ENCODE assay signal across 20 cellular contexts in genomic region chr1:164647211-164647610, GRCh38.
DNase-seq lines count a peak whose midpoint lies in the region; ATAC-seq and TF ChIP-seq lines count a peak whose summit lies in the region.
"Had no signal": no experiment of that assay in that cellular context is flagged by ENCODE, and none has a peak within 500 bp of the region (broad histone marks: within the 10 kb centered on the region; RNA-seq: fewer than 3 reads in every experiment).

No MANE protein-coding gene starts in this region.

- H3K9me3 ChIP-seq in cardiac muscle cell (ENCODE audit: low read depth) (no peaks in the 10 kb centered on the region), gastroesophageal sphincter (no peaks in the 10 kb centered on the region), transverse colon (no peaks in the 10 kb centered on the region)
- no peaks in the 10 kb centered on the region for H3K9me3 ChIP-seq in CD4-positive, alpha-beta memory T cell (ENCODE audit: control insufficient read depth in 1 of 2, low read length in 2 of 2)
- H3K9me3 ChIP-seq: BLaER1, upper lobe of left lung had no signal

- H3K4me1 ChIP-seq in cardiac muscle cell (ENCODE audit: low read depth) (peaks cover 41% of the 10 kb centered on the region), gastroesophageal sphincter (peaks cover 27 to 100% (median 31%) of the 10 kb centered on the region in 3 donors), transverse colon (peaks cover 46 to 78% (median 55%) of the 10 kb centered on the region in 4 donors)
- no peaks in the 10 kb centered on the region for H3K4me1 ChIP-seq in CD4-positive, alpha-beta memory T cell (ENCODE audit: insufficient read depth, low read length)
- H3K4me1 ChIP-seq: BLaER1 had no signal

- H3K27me3 Mint-ChIP-seq in nephron (ENCODE audit: low read depth): no peaks in the 10 kb centered on the region
- H3K27me3 Mint-ChIP-seq in CD4-positive, alpha-beta memory T cell: peaks cover 0 to 2% of the 10 kb centered on the region in 2 donors
- peaks cover 2% of the 10 kb centered on the region for H3K27me3 Mint-ChIP-seq in activated CD8-positive, alpha-beta T cell treated with anti-CD3 and anti-CD28 coated beads for 36 hours

- in situ Hi-C loops in transverse colon (cut with MboI; ENCODE audit: low pct_ligation_motif_present in 1 of 4, low pct_unique_long_range_greater_than_20kb in 1 of 4, low sequenced_read_pairs in 3 of 4): loop anchor here in 1 of 4 donors (25.0 kb wide), 1 partner anchor 140 kb away; no protein-coding TSS in a partner anchor

- WGBS in gastroesophageal sphincter (ENCODE audit: low coverage in 1 of 2), 2 donors: 26 to 49% methylated on average over 5 to 6 of the region's 6 CpGs
- 7 to 34% methylated on average over 3 to 6 of the region's 6 CpGs for WGBS in transverse colon (ENCODE audit: low coverage in 1 of 2), 2 donors

- H3K4me1 Mint-ChIP-seq in nephron: peaks cover 90% of the 10 kb centered on the region
- H3K4me1 Mint-ChIP-seq in CD4-positive, alpha-beta memory T cell: peaks cover 0 to 2% (median 0%) of the 10 kb centered on the region in 4 donors
- no peaks in the 10 kb centered on the region for H3K4me1 Mint-ChIP-seq in activated CD8-positive, alpha-beta T cell treated with anti-CD3 and anti-CD28 coated beads for 36 hours (ENCODE audit: low read depth)

- TF ChIP-seq POLR2A in gastroesophageal sphincter (IDR thresholded peaks at IDR 0.05): no peak
- TF ChIP-seq POLR2A in transverse colon (IDR thresholded peaks at IDR 0.05): no peak

- no peak overlapping the region for H3K4me3 ChIP-seq in cardiac muscle cell
- no peak overlapping the region for H3K4me3 ChIP-seq in gastroesophageal sphincter
- H3K4me3 ChIP-seq in transverse colon: no peak overlapping the region
- H3K4me3 ChIP-seq in CD4-positive, alpha-beta memory T cell (ENCODE audit: low read length in 2 of 2): no peak overlapping the region
- H3K4me3 ChIP-seq: BLaER1, upper lobe of left lung had no signal

- no peaks in the 10 kb centered on the region for H3K9me3 Mint-ChIP-seq in nephron
- peaks cover 0 to 2% (median 0%) of the 10 kb centered on the region in 8 donors for H3K9me3 Mint-ChIP-seq in CD4-positive, alpha-beta memory T cell
- H3K9me3 Mint-ChIP-seq in activated CD8-positive, alpha-beta T cell treated with anti-CD3 and anti-CD28 coated beads for 36 hours: no peaks in the 10 kb centered on the region

- ATAC-seq in left ventricle myocardium superior (no peak), gastroesophageal sphincter (no peak), GM18907 (IDR thresholded peaks at IDR 0.05; ENCODE audit: unreplicated experiment) (no peak)
- ATAC-seq in activated CD8-positive, alpha-beta T cell treated with anti-CD3 and anti-CD28 coated beads for 36 hours: no peak
- ATAC-seq: activated naive CD4-positive, alpha-beta T cell treated with anti-CD3 and anti-CD28 coated beads, Interleukin-2, amount 50 U/mL, for 72 hours; stimulated activated naive B cell treated with anti-CD40 and anti-IgM and Interleukin-4, amounts not matched to agents 10 μg/mL and 1 μg/mL and 100 μg/mL, for 72 hours had no signal

- CTCF ChIA-PET in CD4-positive, alpha-beta memory T cell (lab: Charles Lee; ENCODE audit: partially characterized antibody): no interaction called here
- CTCF ChIA-PET in activated CD8-positive, alpha-beta T cell treated with anti-CD3 and anti-CD28 coated beads for 36 hours (lab: Charles Lee): no interaction called here

- H3K4me3 Mint-ChIP-seq in nephron: peak overlapping the region in 2 of 3 experiments; percentile 38 to 51
- H3K4me3 Mint-ChIP-seq in CD4-positive, alpha-beta memory T cell: no peak overlapping the region
- H3K4me3 Mint-ChIP-seq in activated CD8-positive, alpha-beta T cell treated with anti-CD3 and anti-CD28 coated beads for 36 hours: no peak overlapping the region
- H3K4me3 Mint-ChIP-seq: stimulated activated naive B cell treated with anti-CD40 and anti-IgM and Interleukin-4, amounts not matched to agents 10 μg/mL and 1 μg/mL and 100 μg/mL, for 72 hours had no signal

- peaks cover 46% of the 10 kb centered on the region for H3K36me3 Mint-ChIP-seq in nephron (ENCODE audit: low read depth)
- no peaks in the 10 kb centered on the region for H3K36me3 Mint-ChIP-seq in CD4-positive, alpha-beta memory T cell
- no peaks in the 10 kb centered on the region for H3K36me3 Mint-ChIP-seq in activated CD8-positive, alpha-beta T cell treated with anti-CD3 and anti-CD28 coated beads for 36 hours (ENCODE audit: low read depth)
- H3K36me3 Mint-ChIP-seq: activated naive CD4-positive, alpha-beta T cell treated with anti-CD3 and anti-CD28 coated beads, Interleukin-2, amount 50 U/mL, for 72 hours had no signal

- peak overlapping the region; percentile 86 for H3K27ac ChIP-seq in cardiac muscle cell
- peak overlapping the region; percentile 12 to 81 (median 44) for H3K27ac ChIP-seq in gastroesophageal sphincter
- H3K27ac ChIP-seq in transverse colon: peak overlapping the region; percentile 62 to 80 (median 74)
- no peak overlapping the region for H3K27ac ChIP-seq in CD4-positive, alpha-beta memory T cell (ENCODE audit: low read depth, low read length)
- H3K27ac ChIP-seq: BLaER1, upper lobe of left lung had no signal

- POLR2A ChIA-PET in CD4-positive, alpha-beta memory T cell (lab: Charles Lee; ENCODE audit: partially characterized antibody): no interaction called here
- POLR2A ChIA-PET in activated CD8-positive, alpha-beta T cell treated with anti-CD3 and anti-CD28 coated beads for 36 hours (lab: Charles Lee): no interaction called here

- H3K27ac Mint-ChIP-seq in nephron: peak overlapping the region; percentile 89 to 94 (median 91)
- no peak overlapping the region for H3K27ac Mint-ChIP-seq in CD4-positive, alpha-beta memory T cell
- no peak overlapping the region for H3K27ac Mint-ChIP-seq in activated CD8-positive, alpha-beta T cell treated with anti-CD3 and anti-CD28 coated beads for 36 hours
- H3K27ac Mint-ChIP-seq: stimulated activated naive B cell treated with anti-CD40 and anti-IgM and Interleukin-4, amounts not matched to agents 10 μg/mL and 1 μg/mL and 100 μg/mL, for 72 hours had no signal

- H3K36me3 ChIP-seq in cardiac muscle cell (peaks cover 7% of the 10 kb centered on the region), gastroesophageal sphincter (no peaks in the 10 kb centered on the region), transverse colon (no peaks in the 10 kb centered on the region)
- no peaks in the 10 kb centered on the region for H3K36me3 ChIP-seq in CD4-positive, alpha-beta memory T cell (ENCODE audit: insufficient read depth, low read length)
- H3K36me3 ChIP-seq: BLaER1 had no signal

- DNase-seq in cardiac muscle cell (ENCODE audit: low read depth in 1 of 2, low spot score in 1 of 2) (peak in 1 of 2 donors; percentile 54), left ventricle myocardium superior (no peak), transverse colon (peak; percentile 76)
- DNase-seq in CD4-positive, alpha-beta memory T cell: no peak
- no peak for DNase-seq in activated CD8-positive, alpha-beta T cell treated with anti-CD3 and anti-CD28 coated beads for 36 hours
- DNase-seq: 8988T; activated CD4-positive, alpha-beta T cell treated with anti-CD3 and anti-CD28 coated beads, Interleukin-2, amount 50 U/mL, for 4 hours; dermis blood vessel endothelial cell; DMS 273 treated with DMSO at 0.1 percent for 48 hours; NCI-H1417; NCI-H2171 treated with DMSO at 0.1 percent for 48 hours; NCI-H82; posterior cingulate gyrus; stimulated activated naive B cell treated with anti-CD40 and anti-IgM and Interleukin-4, amounts not matched to agents 10 μg/mL and 1 μg/mL and 100 μg/mL, for 72 hours had no signal

- TF ChIP-seq CTCF in cardiac muscle cell (IDR thresholded peaks at IDR 0.05; ENCODE audit: low read depth, low read length) (no peak), gastroesophageal sphincter (IDR thresholded peaks at IDR 0.05) (no peak), nephron (IDR thresholded peaks at IDR 0.05; ENCODE audit: unreplicated experiment in 3 of 3) (no peak), transverse colon (IDR thresholded peaks at IDR 0.05) (no peak)
- TF ChIP-seq CTCF in activated CD8-positive, alpha-beta T cell treated with anti-CD3 and anti-CD28 coated beads for 36 hours (IDR thresholded peaks at IDR 0.05): no peak

- no peak for TF ChIP-seq EP300 in gastroesophageal sphincter (IDR thresholded peaks at IDR 0.05)
- no peak for TF ChIP-seq EP300 in transverse colon (IDR thresholded peaks at IDR 0.05; ENCODE audit: low read depth)

- H3K27me3 ChIP-seq in cardiac muscle cell (no peaks in the 10 kb centered on the region), gastroesophageal sphincter (no peaks in the 10 kb centered on the region), transverse colon (no peaks in the 10 kb centered on the region)
- H3K27me3 ChIP-seq in CD4-positive, alpha-beta memory T cell (ENCODE audit: insufficient read depth, low read length): no peaks in the 10 kb centered on the region
- H3K27me3 ChIP-seq: BLaER1, upper lobe of left lung had no signal

- intact Hi-C loops in left ventricle myocardium superior (cut with micrococcal nuclease) (loop anchor here (10.0 kb wide), 1 partner anchor 138 kb away; no protein-coding TSS in a partner anchor), transverse colon (cut with DNase I; ENCODE audit: low total_unique reads) (loop anchor here (10.0 kb wide), 1 partner anchor 128 kb away; no protein-coding TSS in a partner anchor)
- intact Hi-C loops in CD4-positive, alpha-beta memory T cell (cut with micrococcal nuclease): no loop called here
- intact Hi-C loops in activated CD8-positive, alpha-beta T cell treated with anti-CD3 and anti-CD28 coated beads for 36 hours (cut with micrococcal nuclease): no loop called here

Comparison
In these comparisons a context has a peak if more than half of its experiments do, and no peak if none do; other contexts are left out.
1. H3K27ac Mint-ChIP-seq: peak in nephron (3 of 3); none in CD4-positive, alpha-beta memory T cell (0 of 7) and activated CD8-positive, alpha-beta T cell treated with anti-CD3 and anti-CD28 coated beads for 36 hours (single experiment).
2. H3K4me3 Mint-ChIP-seq: peak in nephron (2 of 3); none in CD4-positive, alpha-beta memory T cell (0 of 8) and activated CD8-positive, alpha-beta T cell treated with anti-CD3 and anti-CD28 coated beads for 36 hours (single experiment).
3. intact Hi-C loops: an anchor here in left ventricle myocardium superior (10.0 kb wide) and transverse colon (10.0 kb wide); none called in CD4-positive, alpha-beta memory T cell and activated CD8-positive, alpha-beta T cell treated with anti-CD3 and anti-CD28 coated beads for 36 hours.